In the genomic region with DNA sequence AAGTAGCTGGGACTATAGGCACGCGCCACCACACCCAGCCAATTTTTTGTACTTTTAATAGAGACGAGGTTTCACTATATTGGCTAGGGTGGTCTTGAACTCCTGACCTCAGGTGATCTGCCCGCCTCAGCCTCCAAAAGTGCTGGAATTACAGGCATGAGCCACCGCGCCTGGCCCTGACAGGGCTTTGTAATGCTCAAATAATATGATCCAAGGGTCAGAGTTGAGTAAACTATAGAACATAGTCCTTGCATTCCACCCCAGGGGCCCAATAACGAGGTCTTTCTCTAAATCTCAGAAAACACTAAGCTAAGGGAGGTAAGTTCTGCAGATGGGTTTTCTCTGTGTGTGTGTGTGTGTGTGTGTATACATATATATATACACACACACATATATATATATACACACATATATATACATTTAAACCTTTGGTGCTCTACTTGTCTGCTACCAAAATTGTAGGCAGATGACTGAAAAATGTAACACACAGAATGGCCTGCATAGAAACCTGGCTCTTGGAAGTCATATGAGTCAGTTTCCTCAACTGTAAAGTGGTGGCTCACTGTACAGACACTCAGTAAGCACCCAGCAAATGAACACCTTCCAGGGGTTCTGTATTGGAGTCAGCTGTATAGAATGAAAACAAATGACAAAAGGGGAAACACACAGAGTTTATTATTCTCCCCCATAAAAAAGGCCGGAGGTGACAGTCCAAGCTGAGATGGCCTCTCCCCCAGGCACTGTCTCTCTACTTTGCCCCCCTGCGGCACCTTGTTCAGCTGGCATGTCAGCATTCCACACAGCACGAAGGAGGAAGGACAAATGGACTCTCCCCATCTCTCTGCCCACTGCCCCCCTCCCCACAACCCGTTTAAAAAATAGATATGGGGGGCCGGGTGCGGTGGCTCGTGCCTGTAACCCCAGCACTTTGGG, we compare ENCODE assay signal across 1 cellular context.
A peak's percentile ranks its signal among the peaks of the same experiment; 100 is the strongest.
TF ChIP-seq lines count a peak whose summit lies in the region.

No MANE protein-coding gene starts in this region.

TF ChIP-seq in HepG2, 621 proteins besides CTCF, POLR2A, EP300 and RAD21 (continues in another document):
- TF ChIP-seq ZNF570 (CRISPR knock-in tag; IDR thresholded peaks at IDR 0.05; ENCODE audit: borderline replicate concordance) = no peak
- TF ChIP-seq, protein P1, sequence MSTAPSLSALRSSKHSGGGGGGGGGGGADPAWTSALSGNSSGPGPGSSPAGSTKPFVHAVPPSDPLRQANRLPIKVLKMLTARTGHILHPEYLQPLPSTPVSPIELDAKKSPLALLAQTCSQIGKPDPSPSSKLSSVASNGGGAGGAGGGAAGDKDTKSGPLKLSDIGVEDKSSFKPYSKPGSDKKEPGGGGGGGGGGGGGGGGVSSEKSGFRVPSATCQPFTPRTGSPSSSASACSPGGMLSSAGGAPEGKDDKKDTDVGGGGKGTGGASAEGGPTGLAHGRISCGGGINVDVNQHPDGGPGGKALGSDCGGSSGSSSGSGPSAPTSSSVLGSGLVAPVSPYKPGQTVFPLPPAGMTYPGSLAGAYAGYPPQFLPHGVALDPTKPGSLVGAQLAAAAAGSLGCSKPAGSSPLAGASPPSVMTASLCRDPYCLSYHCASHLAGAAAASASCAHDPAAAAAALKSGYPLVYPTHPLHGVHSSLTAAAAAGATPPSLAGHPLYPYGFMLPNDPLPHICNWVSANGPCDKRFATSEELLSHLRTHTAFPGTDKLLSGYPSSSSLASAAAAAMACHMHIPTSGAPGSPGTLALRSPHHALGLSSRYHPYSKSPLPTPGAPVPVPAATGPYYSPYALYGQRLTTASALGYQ (CRISPR knock-in tag; IDR thresholded peaks at IDR 0.05) = peak; percentile 72; the same call in 1 of the 2 replicates
- TF ChIP-seq, protein P2, sequence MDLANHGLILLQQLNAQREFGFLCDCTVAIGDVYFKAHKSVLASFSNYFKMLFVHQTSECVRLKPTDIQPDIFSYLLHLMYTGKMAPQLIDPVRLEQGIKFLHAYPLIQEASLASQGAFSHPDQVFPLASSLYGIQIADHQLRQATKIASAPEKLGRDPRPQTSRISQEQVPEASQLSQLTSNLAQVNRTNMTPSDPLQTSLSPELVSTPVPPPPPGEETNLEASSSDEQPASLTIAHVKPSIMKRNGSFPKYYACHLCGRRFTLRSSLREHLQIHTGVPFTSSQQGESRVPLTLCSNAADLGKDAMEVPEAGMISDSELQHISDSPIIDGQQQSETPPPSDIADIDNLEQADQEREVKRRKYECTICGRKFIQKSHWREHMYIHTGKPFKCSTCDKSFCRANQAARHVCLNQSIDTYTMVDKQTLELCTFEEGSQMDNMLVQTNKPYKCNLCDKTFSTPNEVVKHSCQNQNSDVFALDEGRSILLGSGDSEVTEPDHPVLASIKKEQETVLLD (CRISPR knock-in tag; IDR thresholded peaks at IDR 0.05; ENCODE audit: low read depth) = no peak
- TF ChIP-seq FOXK2 (IDR thresholded peaks at IDR 0.05) = no peak
- no peak for TF ChIP-seq GTF2F1 (IDR thresholded peaks at IDR 0.05; ENCODE audit: low read length)
- peak; percentile 80; the same call in 1 of the 2 replicates for TF ChIP-seq HMG20B (CRISPR knock-in tag; conservative IDR thresholded peaks at IDR 0.05)
- TF ChIP-seq ARID2 (CRISPR knock-in tag; IDR thresholded peaks at IDR 0.05; ENCODE audit: borderline replicate concordance) = no peak
- no peak for TF ChIP-seq TCF12 (IDR thresholded peaks at IDR 0.05)
- peak; percentile 9; the same call in 1 of the 2 replicates for TF ChIP-seq TCF12 (CRISPR knock-in tag; IDR thresholded peaks at IDR 0.05)
- TF ChIP-seq DMAP1 (CRISPR knock-in tag; IDR thresholded peaks at IDR 0.05) = peak; percentile 40; the same call in 1 of the 2 replicates
- TF ChIP-seq, protein P3, sequence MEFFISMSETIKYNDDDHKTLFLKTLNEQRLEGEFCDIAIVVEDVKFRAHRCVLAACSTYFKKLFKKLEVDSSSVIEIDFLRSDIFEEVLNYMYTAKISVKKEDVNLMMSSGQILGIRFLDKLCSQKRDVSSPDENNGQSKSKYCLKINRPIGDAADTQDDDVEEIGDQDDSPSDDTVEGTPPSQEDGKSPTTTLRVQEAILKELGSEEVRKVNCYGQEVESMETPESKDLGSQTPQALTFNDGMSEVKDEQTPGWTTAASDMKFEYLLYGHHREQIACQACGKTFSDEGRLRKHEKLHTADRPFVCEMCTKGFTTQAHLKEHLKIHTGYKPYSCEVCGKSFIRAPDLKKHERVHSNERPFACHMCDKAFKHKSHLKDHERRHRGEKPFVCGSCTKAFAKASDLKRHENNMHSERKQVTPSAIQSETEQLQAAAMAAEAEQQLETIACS (CRISPR knock-in tag; IDR thresholded peaks at IDR 0.05) = no peak
- TF ChIP-seq NR1H2 (CRISPR knock-in tag; IDR thresholded peaks at IDR 0.05; ENCODE audit: borderline replicate concordance, low read depth) = no peak
- no peak for TF ChIP-seq KMT2A (CRISPR knock-in tag; IDR thresholded peaks at IDR 0.05)
- no peak for TF ChIP-seq ZNF326 (CRISPR knock-in tag; IDR thresholded peaks at IDR 0.05; ENCODE audit: borderline replicate concordance)
- no peak for TF ChIP-seq ZFP62 (CRISPR knock-in tag; IDR thresholded peaks at IDR 0.05)
- peak; percentile 45; the same call in 1 of the 2 replicates for TF ChIP-seq SMAD3 (CRISPR knock-in tag; IDR thresholded peaks at IDR 0.05)
- no peak for TF ChIP-seq ZNF776 (CRISPR knock-in tag; IDR thresholded peaks at IDR 0.05)
- TF ChIP-seq, protein P4, sequence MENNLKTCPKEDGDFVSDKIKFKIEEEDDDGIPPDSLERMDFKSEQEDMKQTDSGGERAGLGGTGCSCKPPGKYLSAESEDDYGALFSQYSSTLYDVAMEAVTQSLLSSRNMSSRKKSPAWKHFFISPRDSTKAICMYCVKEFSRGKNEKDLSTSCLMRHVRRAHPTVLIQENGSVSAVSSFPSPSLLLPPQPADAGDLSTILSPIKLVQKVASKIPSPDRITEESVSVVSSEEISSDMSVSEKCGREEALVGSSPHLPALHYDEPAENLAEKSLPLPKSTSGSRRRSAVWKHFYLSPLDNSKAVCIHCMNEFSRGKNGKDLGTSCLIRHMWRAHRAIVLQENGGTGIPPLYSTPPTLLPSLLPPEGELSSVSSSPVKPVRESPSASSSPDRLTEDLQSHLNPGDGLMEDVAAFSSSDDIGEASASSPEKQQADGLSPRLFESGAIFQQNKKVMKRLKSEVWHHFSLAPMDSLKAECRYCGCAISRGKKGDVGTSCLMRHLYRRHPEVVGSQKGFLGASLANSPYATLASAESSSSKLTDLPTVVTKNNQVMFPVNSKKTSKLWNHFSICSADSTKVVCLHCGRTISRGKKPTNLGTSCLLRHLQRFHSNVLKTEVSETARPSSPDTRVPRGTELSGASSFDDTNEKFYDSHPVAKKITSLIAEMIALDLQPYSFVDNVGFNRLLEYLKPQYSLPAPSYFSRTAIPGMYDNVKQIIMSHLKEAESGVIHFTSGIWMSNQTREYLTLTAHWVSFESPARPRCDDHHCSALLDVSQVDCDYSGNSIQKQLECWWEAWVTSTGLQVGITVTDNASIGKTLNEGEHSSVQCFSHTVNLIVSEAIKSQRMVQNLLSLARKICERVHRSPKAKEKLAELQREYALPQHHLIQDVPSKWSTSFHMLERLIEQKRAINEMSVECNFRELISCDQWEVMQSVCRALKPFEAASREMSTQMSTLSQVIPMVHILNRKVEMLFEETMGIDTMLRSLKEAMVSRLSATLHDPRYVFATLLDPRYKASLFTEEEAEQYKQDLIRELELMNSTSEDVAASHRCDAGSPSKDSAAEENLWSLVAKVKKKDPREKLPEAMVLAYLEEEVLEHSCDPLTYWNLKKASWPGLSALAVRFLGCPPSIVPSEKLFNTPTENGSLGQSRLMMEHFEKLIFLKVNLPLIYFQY (CRISPR knock-in tag; IDR thresholded peaks at IDR 0.05; ENCODE audit: borderline replicate concordance) = 0 out of 2 replicates have a peak, but pooled peaks have one; percentile 48
- TF ChIP-seq, protein P5, sequence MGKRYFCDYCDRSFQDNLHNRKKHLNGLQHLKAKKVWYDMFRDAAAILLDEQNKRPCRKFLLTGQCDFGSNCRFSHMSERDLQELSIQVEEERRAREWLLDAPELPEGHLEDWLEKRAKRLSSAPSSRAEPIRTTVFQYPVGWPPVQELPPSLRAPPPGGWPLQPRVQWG (CRISPR knock-in tag; IDR thresholded peaks at IDR 0.05; ENCODE audit: borderline replicate concordance, low read depth) = no peak
- TF ChIP-seq PAX8 (CRISPR knock-in tag; IDR thresholded peaks at IDR 0.05; ENCODE audit: borderline replicate concordance) = no peak
- TF ChIP-seq CENPT (CRISPR knock-in tag; IDR thresholded peaks at IDR 0.05; ENCODE audit: low read depth) = no peak
- no peak for TF ChIP-seq GABPB1 (CRISPR knock-in tag; IDR thresholded peaks at IDR 0.05)
- TF ChIP-seq, protein P6, sequence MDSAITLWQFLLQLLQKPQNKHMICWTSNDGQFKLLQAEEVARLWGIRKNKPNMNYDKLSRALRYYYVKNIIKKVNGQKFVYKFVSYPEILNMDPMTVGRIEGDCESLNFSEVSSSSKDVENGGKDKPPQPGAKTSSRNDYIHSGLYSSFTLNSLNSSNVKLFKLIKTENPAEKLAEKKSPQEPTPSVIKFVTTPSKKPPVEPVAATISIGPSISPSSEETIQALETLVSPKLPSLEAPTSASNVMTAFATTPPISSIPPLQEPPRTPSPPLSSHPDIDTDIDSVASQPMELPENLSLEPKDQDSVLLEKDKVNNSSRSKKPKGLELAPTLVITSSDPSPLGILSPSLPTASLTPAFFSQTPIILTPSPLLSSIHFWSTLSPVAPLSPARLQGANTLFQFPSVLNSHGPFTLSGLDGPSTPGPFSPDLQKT (CRISPR knock-in tag; IDR thresholded peaks at IDR 0.05; ENCODE audit: borderline replicate concordance) = no peak
- 0 out of 2 replicates have a peak, but pooled peaks have one; percentile 38 for TF ChIP-seq SP5 (CRISPR knock-in tag; IDR thresholded peaks at IDR 0.05; ENCODE audit: borderline replicate concordance, low read depth)
- no peak for TF ChIP-seq MIER2 (CRISPR knock-in tag; IDR thresholded peaks at IDR 0.05)
- peak; percentile 65 for TF ChIP-seq CEBPG (CRISPR knock-in tag; IDR thresholded peaks at IDR 0.05)
- TF ChIP-seq PHF21A (CRISPR knock-in tag; IDR thresholded peaks at IDR 0.05) = peak; percentile 94
- no peak for TF ChIP-seq MXD4 (CRISPR knock-in tag; IDR thresholded peaks at IDR 0.05)
- no peak for TF ChIP-seq MZF1 (CRISPR knock-in tag; IDR thresholded peaks at IDR 0.05; ENCODE audit: borderline replicate concordance)
- TF ChIP-seq ZFP36L1 (CRISPR knock-in tag; IDR thresholded peaks at IDR 0.05) = 0 out of 2 replicates have a peak, but pooled peaks have one; percentile 34
- TF ChIP-seq, protein P7, sequence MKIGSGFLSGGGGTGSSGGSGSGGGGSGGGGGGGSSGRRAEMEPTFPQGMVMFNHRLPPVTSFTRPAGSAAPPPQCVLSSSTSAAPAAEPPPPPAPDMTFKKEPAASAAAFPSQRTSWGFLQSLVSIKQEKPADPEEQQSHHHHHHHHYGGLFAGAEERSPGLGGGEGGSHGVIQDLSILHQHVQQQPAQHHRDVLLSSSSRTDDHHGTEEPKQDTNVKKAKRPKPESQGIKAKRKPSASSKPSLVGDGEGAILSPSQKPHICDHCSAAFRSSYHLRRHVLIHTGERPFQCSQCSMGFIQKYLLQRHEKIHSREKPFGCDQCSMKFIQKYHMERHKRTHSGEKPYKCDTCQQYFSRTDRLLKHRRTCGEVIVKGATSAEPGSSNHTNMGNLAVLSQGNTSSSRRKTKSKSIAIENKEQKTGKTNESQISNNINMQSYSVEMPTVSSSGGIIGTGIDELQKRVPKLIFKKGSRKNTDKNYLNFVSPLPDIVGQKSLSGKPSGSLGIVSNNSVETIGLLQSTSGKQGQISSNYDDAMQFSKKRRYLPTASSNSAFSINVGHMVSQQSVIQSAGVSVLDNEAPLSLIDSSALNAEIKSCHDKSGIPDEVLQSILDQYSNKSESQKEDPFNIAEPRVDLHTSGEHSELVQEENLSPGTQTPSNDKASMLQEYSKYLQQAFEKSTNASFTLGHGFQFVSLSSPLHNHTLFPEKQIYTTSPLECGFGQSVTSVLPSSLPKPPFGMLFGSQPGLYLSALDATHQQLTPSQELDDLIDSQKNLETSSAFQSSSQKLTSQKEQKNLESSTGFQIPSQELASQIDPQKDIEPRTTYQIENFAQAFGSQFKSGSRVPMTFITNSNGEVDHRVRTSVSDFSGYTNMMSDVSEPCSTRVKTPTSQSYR (CRISPR knock-in tag; IDR thresholded peaks at IDR 0.05; ENCODE audit: borderline replicate concordance) = peak; percentile 44; the same call in 1 of the 2 replicates
- TF ChIP-seq BRD4 (CRISPR knock-in tag; IDR thresholded peaks at IDR 0.05) = no peak
- TF ChIP-seq, protein P8, sequence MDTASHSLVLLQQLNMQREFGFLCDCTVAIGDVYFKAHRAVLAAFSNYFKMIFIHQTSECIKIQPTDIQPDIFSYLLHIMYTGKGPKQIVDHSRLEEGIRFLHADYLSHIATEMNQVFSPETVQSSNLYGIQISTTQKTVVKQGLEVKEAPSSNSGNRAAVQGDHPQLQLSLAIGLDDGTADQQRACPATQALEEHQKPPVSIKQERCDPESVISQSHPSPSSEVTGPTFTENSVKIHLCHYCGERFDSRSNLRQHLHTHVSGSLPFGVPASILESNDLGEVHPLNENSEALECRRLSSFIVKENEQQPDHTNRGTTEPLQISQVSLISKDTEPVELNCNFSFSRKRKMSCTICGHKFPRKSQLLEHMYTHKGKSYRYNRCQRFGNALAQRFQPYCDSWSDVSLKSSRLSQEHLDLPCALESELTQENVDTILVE (CRISPR knock-in tag; IDR thresholded peaks at IDR 0.05) = 0 out of 2 replicates have a peak, but pooled peaks have one; percentile 41
- TF ChIP-seq YEATS4 (CRISPR knock-in tag; IDR thresholded peaks at IDR 0.05; ENCODE audit: borderline replicate concordance) = 0 out of 2 replicates have a peak, but pooled peaks have one; percentile 13
- TF ChIP-seq, protein P9, sequence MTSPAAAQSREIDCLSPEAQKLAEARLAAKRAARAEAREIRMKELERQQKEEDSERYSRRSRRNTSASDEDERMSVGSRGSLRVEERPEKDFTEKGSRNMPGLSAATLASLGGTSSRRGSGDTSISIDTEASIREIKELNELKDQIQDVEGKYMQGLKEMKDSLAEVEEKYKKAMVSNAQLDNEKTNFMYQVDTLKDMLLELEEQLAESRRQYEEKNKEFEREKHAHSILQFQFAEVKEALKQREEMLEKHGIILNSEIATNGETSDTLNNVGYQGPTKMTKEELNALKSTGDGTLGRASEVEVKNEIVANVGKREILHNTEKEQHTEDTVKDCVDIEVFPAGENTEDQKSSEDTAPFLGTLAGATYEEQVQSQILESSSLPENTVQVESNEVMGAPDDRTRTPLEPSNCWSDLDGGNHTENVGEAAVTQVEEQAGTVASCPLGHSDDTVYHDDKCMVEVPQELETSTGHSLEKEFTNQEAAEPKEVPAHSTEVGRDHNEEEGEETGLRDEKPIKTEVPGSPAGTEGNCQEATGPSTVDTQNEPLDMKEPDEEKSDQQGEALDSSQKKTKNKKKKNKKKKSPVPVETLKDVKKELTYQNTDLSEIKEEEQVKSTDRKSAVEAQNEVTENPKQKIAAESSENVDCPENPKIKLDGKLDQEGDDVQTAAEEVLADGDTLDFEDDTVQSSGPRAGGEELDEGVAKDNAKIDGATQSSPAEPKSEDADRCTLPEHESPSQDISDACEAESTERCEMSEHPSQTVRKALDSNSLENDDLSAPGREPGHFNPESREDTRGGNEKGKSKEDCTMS (CRISPR knock-in tag; conservative IDR thresholded peaks at IDR 0.05) = no peak
- TF ChIP-seq ZNF766 (CRISPR knock-in tag; IDR thresholded peaks at IDR 0.05; ENCODE audit: borderline replicate concordance) = no peak
